Comparison of ENCODE assay signal across 2 cellular contexts in the genomic region with DNA sequence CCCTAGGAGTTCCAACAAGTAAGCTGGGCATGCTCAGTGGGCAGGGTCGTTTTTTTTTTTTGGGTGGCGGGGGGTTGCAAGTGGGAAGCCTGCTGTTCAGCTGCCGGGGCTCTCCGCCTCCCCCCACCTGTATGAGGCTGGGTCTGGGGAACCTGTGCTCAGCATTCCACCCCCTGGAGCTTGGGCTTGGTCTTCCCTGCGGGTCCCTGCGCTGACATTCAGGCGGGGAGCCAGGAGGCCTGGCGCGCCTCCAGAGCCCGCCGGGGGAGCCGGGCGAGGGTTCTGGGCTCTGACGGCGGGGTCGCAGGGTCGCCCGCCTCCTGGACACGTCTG.
TF ChIP-seq lines count a peak whose summit lies in the region.

No MANE protein-coding gene starts in this region.

TF ChIP-seq in liver, 16 proteins besides CTCF, POLR2A, EP300 and RAD21 (continued from another document):
- TF ChIP-seq, protein P1, sequence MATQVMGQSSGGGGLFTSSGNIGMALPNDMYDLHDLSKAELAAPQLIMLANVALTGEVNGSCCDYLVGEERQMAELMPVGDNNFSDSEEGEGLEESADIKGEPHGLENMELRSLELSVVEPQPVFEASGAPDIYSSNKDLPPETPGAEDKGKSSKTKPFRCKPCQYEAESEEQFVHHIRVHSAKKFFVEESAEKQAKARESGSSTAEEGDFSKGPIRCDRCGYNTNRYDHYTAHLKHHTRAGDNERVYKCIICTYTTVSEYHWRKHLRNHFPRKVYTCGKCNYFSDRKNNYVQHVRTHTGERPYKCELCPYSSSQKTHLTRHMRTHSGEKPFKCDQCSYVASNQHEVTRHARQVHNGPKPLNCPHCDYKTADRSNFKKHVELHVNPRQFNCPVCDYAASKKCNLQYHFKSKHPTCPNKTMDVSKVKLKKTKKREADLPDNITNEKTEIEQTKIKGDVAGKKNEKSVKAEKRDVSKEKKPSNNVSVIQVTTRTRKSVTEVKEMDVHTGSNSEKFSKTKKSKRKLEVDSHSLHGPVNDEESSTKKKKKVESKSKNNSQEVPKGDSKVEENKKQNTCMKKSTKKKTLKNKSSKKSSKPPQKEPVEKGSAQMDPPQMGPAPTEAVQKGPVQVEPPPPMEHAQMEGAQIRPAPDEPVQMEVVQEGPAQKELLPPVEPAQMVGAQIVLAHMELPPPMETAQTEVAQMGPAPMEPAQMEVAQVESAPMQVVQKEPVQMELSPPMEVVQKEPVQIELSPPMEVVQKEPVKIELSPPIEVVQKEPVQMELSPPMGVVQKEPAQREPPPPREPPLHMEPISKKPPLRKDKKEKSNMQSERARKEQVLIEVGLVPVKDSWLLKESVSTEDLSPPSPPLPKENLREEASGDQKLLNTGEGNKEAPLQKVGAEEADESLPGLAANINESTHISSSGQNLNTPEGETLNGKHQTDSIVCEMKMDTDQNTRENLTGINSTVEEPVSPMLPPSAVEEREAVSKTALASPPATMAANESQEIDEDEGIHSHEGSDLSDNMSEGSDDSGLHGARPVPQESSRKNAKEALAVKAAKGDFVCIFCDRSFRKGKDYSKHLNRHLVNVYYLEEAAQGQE (IDR thresholded peaks at IDR 0.05) = no peak
- TF ChIP-seq, protein P2, sequence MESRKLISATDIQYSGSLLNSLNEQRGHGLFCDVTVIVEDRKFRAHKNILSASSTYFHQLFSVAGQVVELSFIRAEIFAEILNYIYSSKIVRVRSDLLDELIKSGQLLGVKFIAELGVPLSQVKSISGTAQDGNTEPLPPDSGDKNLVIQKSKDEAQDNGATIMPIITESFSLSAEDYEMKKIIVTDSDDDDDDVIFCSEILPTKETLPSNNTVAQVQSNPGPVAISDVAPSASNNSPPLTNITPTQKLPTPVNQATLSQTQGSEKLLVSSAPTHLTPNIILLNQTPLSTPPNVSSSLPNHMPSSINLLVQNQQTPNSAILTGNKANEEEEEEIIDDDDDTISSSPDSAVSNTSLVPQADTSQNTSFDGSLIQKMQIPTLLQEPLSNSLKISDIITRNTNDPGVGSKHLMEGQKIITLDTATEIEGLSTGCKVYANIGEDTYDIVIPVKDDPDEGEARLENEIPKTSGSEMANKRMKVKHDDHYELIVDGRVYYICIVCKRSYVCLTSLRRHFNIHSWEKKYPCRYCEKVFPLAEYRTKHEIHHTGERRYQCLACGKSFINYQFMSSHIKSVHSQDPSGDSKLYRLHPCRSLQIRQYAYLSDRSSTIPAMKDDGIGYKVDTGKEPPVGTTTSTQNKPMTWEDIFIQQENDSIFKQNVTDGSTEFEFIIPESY (IDR thresholded peaks at IDR 0.05) = no peak
- no peak for TF ChIP-seq TAF1 (conservative IDR thresholded peaks at IDR 0.05)
TF ChIP-seq in liver: peak in this region for 1.

TF ChIP-seq in WTC11, 78 proteins besides CTCF, POLR2A, EP300 and RAD21 (continued from another document):
- TF ChIP-seq, protein P3, sequence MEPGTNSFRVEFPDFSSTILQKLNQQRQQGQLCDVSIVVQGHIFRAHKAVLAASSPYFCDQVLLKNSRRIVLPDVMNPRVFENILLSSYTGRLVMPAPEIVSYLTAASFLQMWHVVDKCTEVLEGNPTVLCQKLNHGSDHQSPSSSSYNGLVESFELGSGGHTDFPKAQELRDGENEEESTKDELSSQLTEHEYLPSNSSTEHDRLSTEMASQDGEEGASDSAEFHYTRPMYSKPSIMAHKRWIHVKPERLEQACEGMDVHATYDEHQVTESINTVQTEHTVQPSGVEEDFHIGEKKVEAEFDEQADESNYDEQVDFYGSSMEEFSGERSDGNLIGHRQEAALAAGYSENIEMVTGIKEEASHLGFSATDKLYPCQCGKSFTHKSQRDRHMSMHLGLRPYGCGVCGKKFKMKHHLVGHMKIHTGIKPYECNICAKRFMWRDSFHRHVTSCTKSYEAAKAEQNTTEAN (CRISPR knock-in tag; IDR thresholded peaks at IDR 0.05) = no peak
- no peak for TF ChIP-seq NFATC4 (CRISPR knock-in tag; IDR thresholded peaks at IDR 0.05)
- peak; percentile 88 for TF ChIP-seq ZNF423 (CRISPR knock-in tag; IDR thresholded peaks at IDR 0.05)
TF ChIP-seq in WTC11: peak in this region for 2.
